8 cellular contexts compared by ENCODE assay signal in the genomic region with DNA sequence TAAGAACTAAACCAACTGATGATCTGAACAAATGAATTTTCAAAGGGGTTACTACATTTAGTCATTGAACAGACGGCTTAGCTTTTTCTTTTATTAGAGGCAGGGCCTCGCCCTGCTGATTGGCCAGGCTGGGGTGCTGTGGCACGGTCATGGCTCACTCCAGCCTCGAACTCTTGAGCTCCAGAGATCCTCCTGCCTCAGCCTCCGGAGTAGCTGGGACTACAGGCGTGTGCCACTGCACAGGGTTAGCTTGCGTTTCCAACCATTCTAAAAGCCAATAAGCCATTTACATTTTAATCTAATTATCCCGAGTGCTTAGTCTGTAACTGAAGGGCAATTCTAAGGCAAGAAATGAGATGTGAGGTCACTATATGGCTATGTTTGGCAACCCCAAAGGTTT. TPM values are rescaled to one million over a fixed set of nuclear protein-coding genes. Genes with fewer than 3 reads are reported as not detected.
DNase-seq lines count a peak whose midpoint lies in the region; ATAC-seq and TF ChIP-seq lines count a peak whose summit lies in the region.

No MANE protein-coding gene starts in this region.

- H2BK5ac ChIP-seq in mesenchymal stem cell (ENCODE audit: low read depth, low read length, poor library complexity, severe bottlenecking): no peak overlapping the region

- H3K27me3 Mint-ChIP-seq in CD4-positive, CD25-positive, alpha-beta regulatory T cell: peaks cover 19% of the 10 kb centered on the region
- H3K27me3 Mint-ChIP-seq in brain: peaks cover 5% of the 10 kb centered on the region

- H4K91ac ChIP-seq in mesenchymal stem cell (ENCODE audit: low read length): no peak overlapping the region

- no peak overlapping the region for H3K14ac ChIP-seq in mesenchymal stem cell (ENCODE audit: low read length in 2 of 2)

- ATAC-seq in CD4-positive, CD25-positive, alpha-beta regulatory T cell (ENCODE audit: low read depth in 2 of 2): no peak
- ATAC-seq in HG03432 (IDR thresholded peaks at IDR 0.05; ENCODE audit: unreplicated experiment): no peak
- ATAC-seq in GM18870 (IDR thresholded peaks at IDR 0.05; ENCODE audit: unreplicated experiment): no peak

- H2BK15ac ChIP-seq in mesenchymal stem cell (ENCODE audit: low read depth, poor library complexity, severe bottlenecking): no peak overlapping the region

- TF ChIP-seq POLR2A in vagina (IDR thresholded peaks at IDR 0.05): no peak

- no peaks in the 10 kb centered on the region for H3K36me3 ChIP-seq in CD4-positive, CD25-positive, alpha-beta regulatory T cell (ENCODE audit: control insufficient read depth, insufficient read depth, low read length)
- H3K36me3 ChIP-seq in mesenchymal stem cell (ENCODE audit: control insufficient read depth in 1 of 2, insufficient read depth in 2 of 2, low read depth in 1 of 2, low read length in 2 of 2) (peaks cover 0 to 8% of the 10 kb centered on the region in 2 experiments), vagina (no peaks in the 10 kb centered on the region)

- H3K9me3 Mint-ChIP-seq in CD4-positive, CD25-positive, alpha-beta regulatory T cell: peaks cover 0 to 6% (median 0%) of the 10 kb centered on the region in 7 donors
- H3K9me3 Mint-ChIP-seq in brain: peaks cover 0 to 5% (median 3%) of the 10 kb centered on the region in 5 experiments

- no peaks in the 10 kb centered on the region for H3K9me3 ChIP-seq in CD4-positive, CD25-positive, alpha-beta regulatory T cell (ENCODE audit: control insufficient read depth in 2 of 2, low read length in 2 of 2)
- H3K9me3 ChIP-seq in mesenchymal stem cell (ENCODE audit: control insufficient read depth, low read length) (no peaks in the 10 kb centered on the region), vagina (no peaks in the 10 kb centered on the region)

- H3K9ac ChIP-seq in mesenchymal stem cell (ENCODE audit: low read length): peak overlapping the region; percentile 94

- peak overlapping the region; percentile 35 for H2AK5ac ChIP-seq in mesenchymal stem cell (ENCODE audit: low read length, severe bottlenecking)

- H3K79me1 ChIP-seq in mesenchymal stem cell (replicated peaks; ENCODE audit: low read length, poor library complexity, severe bottlenecking): peaks cover 6% of the 10 kb centered on the region

- DNase-seq in CD4-positive, CD25-positive, alpha-beta regulatory T cell: peak in 2 of 3 donors; percentile 6 to 12
- DNase-seq in MV-4-11 (lab: John Stamatoyannopoulos, UW): peak; percentile 14
- DNase-seq in mesenchymal stem cell: no peak
- DNase-seq in vagina (ENCODE audit: extremely low spot score in 2 of 2): no peak
- DNase-seq in glomerular visceral epithelial cell (ENCODE audit: extremely low spot score): no peak

- no peak overlapping the region for H2BK12ac ChIP-seq in mesenchymal stem cell (ENCODE audit: low read length in 2 of 2)

- H3K27ac ChIP-seq in CD4-positive, CD25-positive, alpha-beta regulatory T cell (ENCODE audit: insufficient read depth, low read length, poor library complexity, severe bottlenecking): peak overlapping the region; percentile 99
- H3K27ac ChIP-seq in mesenchymal stem cell (ENCODE audit: low read length, poor library complexity, severe bottlenecking) (peak overlapping the region; percentile 96), vagina (peak overlapping the region; percentile 94)

- H3K4ac ChIP-seq in mesenchymal stem cell (ENCODE audit: low read depth in 1 of 2, low read length in 2 of 2): no peak overlapping the region

- peak overlapping the region; percentile 92 for H4K8ac ChIP-seq in mesenchymal stem cell (ENCODE audit: low read length)

- H3K4me3 ChIP-seq in CD4-positive, CD25-positive, alpha-beta regulatory T cell (ENCODE audit: low read depth, low read length): peak overlapping the region; percentile 83
- H3K4me3 ChIP-seq in mesenchymal stem cell (ENCODE audit: insufficient read depth in 1 of 2, low read depth in 1 of 2, low read length in 2 of 2): peak overlapping the region in 1 of 2 experiments; percentile 88
- H3K4me3 ChIP-seq in vagina: peak overlapping the region; percentile 58 to 74

- H3K27ac Mint-ChIP-seq in CD4-positive, CD25-positive, alpha-beta regulatory T cell: peak overlapping the region; percentile 99 to 100 (median 99)
- H3K27ac Mint-ChIP-seq in brain: peak overlapping the region; percentile 98 to 100 (median 100)

- no peak overlapping the region for H2BK120ac ChIP-seq in mesenchymal stem cell (ENCODE audit: low read depth, low read length)

- peaks cover 18 to 33% (median 26%) of the 10 kb centered on the region in 4 donors for H3K4me1 Mint-ChIP-seq in CD4-positive, CD25-positive, alpha-beta regulatory T cell
- peaks cover 23% of the 10 kb centered on the region for H3K4me1 Mint-ChIP-seq in brain

- peak overlapping the region; percentile 35 for H3K4me2 ChIP-seq in mesenchymal stem cell (ENCODE audit: low read length, poor library complexity, severe bottlenecking)

- H3K18ac ChIP-seq in mesenchymal stem cell (ENCODE audit: low read depth in 1 of 2, low read length in 2 of 2): peak overlapping the region in 1 of 2 experiments; percentile 12

- no peaks in the 10 kb centered on the region for H3K36me3 Mint-ChIP-seq in CD4-positive, CD25-positive, alpha-beta regulatory T cell
- H3K36me3 Mint-ChIP-seq in brain: peaks cover 11% of the 10 kb centered on the region

- H3K27me3 ChIP-seq in CD4-positive, CD25-positive, alpha-beta regulatory T cell (ENCODE audit: control insufficient read depth, insufficient read depth, low read length): no peaks in the 10 kb centered on the region
- H3K27me3 ChIP-seq in mesenchymal stem cell (ENCODE audit: control insufficient read depth in 1 of 2, insufficient read depth in 1 of 2, low read length in 2 of 2) (no peaks in the 10 kb centered on the region), vagina (no peaks in the 10 kb centered on the region)

- TF ChIP-seq CTCF in brain (conservative IDR thresholded peaks at IDR 0.05) (no peak), vagina (IDR thresholded peaks at IDR 0.05) (no peak)

- intact Hi-C loops in vagina (cut with DNase I): no loop called here

- no peak overlapping the region for H3K23ac ChIP-seq in mesenchymal stem cell (ENCODE audit: low read length in 2 of 2)

- peak overlapping the region; percentile 91 to 98 (median 98) for H3K4me3 Mint-ChIP-seq in CD4-positive, CD25-positive, alpha-beta regulatory T cell
- H3K4me3 Mint-ChIP-seq in brain: peak overlapping the region; percentile 99 to 100 (median 99)

- no peak overlapping the region for H2AFZ ChIP-seq in mesenchymal stem cell (ENCODE audit: low read depth, low read length)

- H3K4me1 ChIP-seq in CD4-positive, CD25-positive, alpha-beta regulatory T cell (ENCODE audit: control insufficient read depth, insufficient read depth, low read length, poor library complexity, severe bottlenecking): peaks cover 32% of the 10 kb centered on the region
- peaks cover 2% of the 10 kb centered on the region for H3K4me1 ChIP-seq in mesenchymal stem cell (ENCODE audit: control insufficient read depth, insufficient read depth, low read depth, low read length)
- peaks cover 20% of the 10 kb centered on the region for H3K4me1 ChIP-seq in vagina

- WGBS in mesenchymal stem cell: 93% methylated on average over 6 of the region's 8 CpGs

RNA-seq across cellular contexts. Expression of gene CDK13, which starts 1.7 kb away (rescaled TPM):
- total RNA-seq in CD4-positive, CD25-positive, alpha-beta regulatory T cell: 124 TPM
- 10 to 100 TPM; 23.7 to 34.0 (median 33.7) TPM for polyA plus RNA-seq in CD4-positive, CD25-positive, alpha-beta regulatory T cell
- 21.0 TPM for polyA plus RNA-seq in brain (ENCODE audit: insufficient read depth, low read depth, low replicate concordance)
- polyA plus RNA-seq in mesenchymal stem cell (2013, experiment 1 of 2): 22.4 TPM
- 21.1 TPM for polyA plus RNA-seq in mesenchymal stem cell (2013, experiment 2 of 2)
- 87.4 TPM for total RNA-seq in vagina

Comparison
In these comparisons a context has a peak if more than half of its experiments do, and no peak if none do; other contexts are left out.
1. DNase-seq: peak in CD4-positive, CD25-positive, alpha-beta regulatory T cell (2 of 3) and MV-4-11 (single experiment); none in mesenchymal stem cell (single experiment), vagina (0 of 2) and glomerular visceral epithelial cell (single experiment).
2. Peak in every context shown above with its lines, with median percentiles within 50 percentile points of each other: H3K27ac ChIP-seq.